Comparison of ENCODE assay signal across 11 cellular contexts in genomic region chr2:28273751-28274150, GRCh38.
DNase-seq lines count a peak whose midpoint lies in the region; ATAC-seq and TF ChIP-seq lines count a peak whose summit lies in the region.
"Had no signal": no experiment of that assay in that cellular context is flagged by ENCODE, and none has a peak within 500 bp of the region (broad histone marks: within the 10 kb centered on the region; RNA-seq: fewer than 3 reads in every experiment).

No MANE protein-coding gene starts in this region.

- no peaks in the 10 kb centered on the region for H3K9me3 Mint-ChIP-seq in activated CD8-positive, alpha-beta memory T cell treated with anti-CD3 and anti-CD28 coated beads, Interleukin-2, amount 10 ng/mL, durations not matched to agents 7 days and 5 days (ENCODE audit: low read depth)

- H3K4me3 ChIP-seq in skin epidermis (no peak overlapping the region), PC-3 (ENCODE audit: low read length) (no peak overlapping the region), uterus (no peak overlapping the region)
- H3K4me3 ChIP-seq: sigmoid colon, SK-N-MC had no signal

- H3K9me3 ChIP-seq in PC-3 (ENCODE audit: low read length) (no peaks in the 10 kb centered on the region), uterus (no peaks in the 10 kb centered on the region)
- H3K9me3 ChIP-seq: sigmoid colon had no signal

- no TSS peak for BruUV-seq in PC-3 (replicated peaks; lab: Mats Ljungman, UMichigan)

- H3K9ac ChIP-seq in PC-3 (ENCODE audit: low read length): no peak overlapping the region

- peaks cover 12% of the 10 kb centered on the region for H3F3A ChIP-seq in PC-3 (ENCODE audit: low read length, unreplicated experiment)

- POLR2A ChIA-PET in PC-3 (lab: Charles Lee; ENCODE audit: unreplicated experiment): no interaction called here

- peaks cover 74% of the 10 kb centered on the region for H3K4me1 Mint-ChIP-seq in activated CD8-positive, alpha-beta memory T cell treated with anti-CD3 and anti-CD28 coated beads, Interleukin-2, amount 10 ng/mL, durations not matched to agents 7 days and 5 days

- H3K79me2 ChIP-seq in PC-3 (ENCODE audit: low read length): no peaks in the 10 kb centered on the region

- peaks cover 22% of the 10 kb centered on the region for H3K36me3 Mint-ChIP-seq in activated CD8-positive, alpha-beta memory T cell treated with anti-CD3 and anti-CD28 coated beads, Interleukin-2, amount 10 ng/mL, durations not matched to agents 7 days and 5 days

- intact Hi-C loops in PC-3 (cut with micrococcal nuclease) (no loop called here), uterus (cut with DNase I; ENCODE audit: low total_unique reads) (no loop called here)

- no peak overlapping the region for H3K4me2 ChIP-seq in PC-3 (ENCODE audit: low read length)

- ATAC-seq in activated CD8-positive, alpha-beta memory T cell treated with anti-CD3 and anti-CD28 coated beads, Interleukin-2, amount 10 ng/mL, durations not matched to agents 7 days and 5 days: peak; percentile 27
- no peak for ATAC-seq in PC-3

- H3K27ac ChIP-seq in epithelial cell of prostate (peak overlapping the region; percentile 96), skin epidermis (peak overlapping the region in 12 of 21 experiments; percentile 10 to 88 (median 76)), PC-3 (ENCODE audit: low read length) (no peak overlapping the region), uterus (peak overlapping the region in 1 of 2 donors; percentile 77)
- H3K27ac ChIP-seq: SK-N-MC had no signal

- H3K4me3 Mint-ChIP-seq in activated CD8-positive, alpha-beta memory T cell treated with anti-CD3 and anti-CD28 coated beads, Interleukin-2, amount 10 ng/mL, durations not matched to agents 7 days and 5 days: no peak overlapping the region

- peak; percentile 60 for DNase-seq in activated CD8-positive, alpha-beta memory T cell treated with anti-CD3 and anti-CD28 coated beads, Interleukin-2, amount 10 ng/mL, durations not matched to agents 7 days and 5 days
- DNase-seq in activated CD8-positive, alpha-beta memory T cell treated with anti-CD3 and anti-CD28 coated beads, Interleukin-2, amount 50 U/mL, for 48 hours: no peak
- DNase-seq in MV-4-11 (lab: John Stamatoyannopoulos, UW) (peak; percentile 38), epithelial cell of prostate (ENCODE audit: low read depth, low spot score) (peak; percentile 27), NCI-H187 (lab: John Stamatoyannopoulos, UW) (no peak), PC-3 (no peak), uterus (no peak)
- DNase-seq: HCEC 1CT, sigmoid colon had no signal

- no peaks in the 10 kb centered on the region for H3K27me3 Mint-ChIP-seq in activated CD8-positive, alpha-beta memory T cell treated with anti-CD3 and anti-CD28 coated beads, Interleukin-2, amount 10 ng/mL, durations not matched to agents 7 days and 5 days

- TF ChIP-seq CTCF in PC-3 (conservative IDR thresholded peaks at IDR 0.05; ENCODE audit: low read depth, low read length) (no peak), uterus (IDR thresholded peaks at IDR 0.05) (no peak)

- CTCF ChIA-PET in activated CD8-positive, alpha-beta memory T cell treated with anti-CD3 and anti-CD28 coated beads, Interleukin-2, amount 10 ng/mL, durations not matched to agents 7 days and 5 days (lab: Charles Lee): interaction anchor here (0.7 to 2.1 kb wide), 4 partner anchors 21 to 570 kb away, joined by 5 to 6 read pairs (median 5); no protein-coding TSS in a partner anchor
- CTCF ChIA-PET in PC-3 (lab: Charles Lee): no interaction called here

- no peak for TF ChIP-seq POLR2A in uterus (IDR thresholded peaks at IDR 0.05)

- H2AFZ ChIP-seq in PC-3 (ENCODE audit: low read length): no peak overlapping the region

- H3K36me3 ChIP-seq in PC-3 (ENCODE audit: low read depth, low read length): no peaks in the 10 kb centered on the region
- no peaks in the 10 kb centered on the region for H3K36me3 ChIP-seq in uterus
- H3K36me3 ChIP-seq: sigmoid colon had no signal

- H3K27ac Mint-ChIP-seq in activated CD8-positive, alpha-beta memory T cell treated with anti-CD3 and anti-CD28 coated beads, Interleukin-2, amount 10 ng/mL, durations not matched to agents 7 days and 5 days: peak overlapping the region; percentile 37

- H4K20me1 ChIP-seq in PC-3 (ENCODE audit: low read length): no peaks in the 10 kb centered on the region

- H3K4me1 ChIP-seq in PC-3 (ENCODE audit: insufficient read depth, low read length): peaks cover 59% of the 10 kb centered on the region
- H3K4me1 ChIP-seq in uterus: no peaks in the 10 kb centered on the region

- H3K27me3 ChIP-seq in PC-3 (ENCODE audit: low read length) (no peaks in the 10 kb centered on the region), uterus (no peaks in the 10 kb centered on the region)
- H3K27me3 ChIP-seq: sigmoid colon had no signal

- H3K9me2 ChIP-seq in PC-3 (replicated peaks; ENCODE audit: low read length): no peaks in the 10 kb centered on the region

Comparison
In these comparisons a context has a peak if more than half of its experiments do, and no peak if none do; other contexts are left out.
1. DNase-seq: peak in activated CD8-positive, alpha-beta memory T cell treated with anti-CD3 and anti-CD28 coated beads, Interleukin-2, amount 10 ng/mL, durations not matched to agents 7 days and 5 days (single experiment), MV-4-11 (single experiment) and epithelial cell of prostate (single experiment); none in activated CD8-positive, alpha-beta memory T cell treated with anti-CD3 and anti-CD28 coated beads, Interleukin-2, amount 50 U/mL, for 48 hours (single experiment), NCI-H187 (0 of 2), PC-3 (single experiment) and uterus (0 of 2).